ENCODE assay signal across 16 cellular contexts in the genomic region with DNA sequence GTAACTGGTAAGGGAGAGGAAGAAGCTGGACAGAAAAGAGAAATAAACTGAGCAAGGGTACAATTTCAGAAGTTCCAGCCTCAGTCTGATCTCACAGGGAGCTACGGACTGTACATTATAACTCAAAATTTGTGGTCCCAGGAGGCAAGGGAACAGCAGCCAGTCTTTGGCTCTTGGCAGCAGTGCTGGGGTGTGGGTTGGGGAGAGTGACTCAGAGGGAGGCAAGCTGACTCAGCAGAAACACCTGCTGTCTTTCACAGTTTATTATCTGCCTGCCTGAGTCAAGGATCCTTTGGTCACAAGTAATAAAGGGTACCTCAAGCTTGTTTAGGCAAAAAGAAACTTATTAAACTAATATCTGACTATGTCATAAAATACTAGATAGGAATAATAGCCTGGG.
DNase-seq lines count a peak whose midpoint lies in the region; ATAC-seq, FAIRE-seq and TF ChIP-seq lines count a peak whose summit lies in the region.
"Had no signal": no experiment of that assay in that cellular context is flagged by ENCODE, and none has a peak within 500 bp of the region (broad histone marks: within the 10 kb centered on the region; RNA-seq: fewer than 3 reads in every experiment).

No MANE protein-coding gene starts in this region.

- intact Hi-C loops in pancreas (cut with DNase I): no loop called here
- intact Hi-C loops in mucosa of descending colon (cut with DNase I, micrococcal nuclease): no loop called here
- intact Hi-C loops in left colon (cut with DNase I, micrococcal nuclease): loop anchor here in 1 of 2 donors (10.0 kb wide), 1 partner anchor 54 kb away; no protein-coding TSS in a partner anchor

- no peaks in the 10 kb centered on the region for H3K36me3 ChIP-seq in fibroblast of lung (ENCODE audit: control insufficient read depth, insufficient read depth, low read length)
- H3K36me3 ChIP-seq in pancreas: no peaks in the 10 kb centered on the region
- no peaks in the 10 kb centered on the region for H3K36me3 ChIP-seq in mucosa of descending colon (ENCODE audit: low read depth)
- H3K36me3 ChIP-seq: tibial nerve had no signal

- H3K4me1 Mint-ChIP-seq in T-helper 2 cell treated with Interferon-gamma antibody and Interleukin-4, amounts not matched to agents 5 μg/mL and 100 μg/mL, for 36 hours (ENCODE audit: low read depth): no peaks in the 10 kb centered on the region
- H3K4me1 Mint-ChIP-seq: central memory CD8-positive, alpha-beta T cell; IgD-negative memory B cell had no signal

- TF ChIP-seq CTCF in fibroblast of lung (conservative IDR thresholded peaks at IDR 0.05 in 1 of 2, IDR thresholded peaks at IDR 0.05 in 1 of 2; ENCODE audit: low read depth in 1 of 2, low read length in 2 of 2) (no peak), pancreas (IDR thresholded peaks at IDR 0.05) (no peak), mucosa of descending colon (IDR thresholded peaks at IDR 0.05) (no peak)

- H3K4me1 ChIP-seq in fibroblast of lung (ENCODE audit: control insufficient read depth, extremely low read depth, insufficient read depth, low read length): no peaks in the 10 kb centered on the region
- H3K4me1 ChIP-seq in pancreas: no peaks in the 10 kb centered on the region
- H3K4me1 ChIP-seq in mucosa of descending colon (ENCODE audit: low read depth): no peaks in the 10 kb centered on the region
- H3K4me1 ChIP-seq: tibial nerve had no signal

- H3K27ac Mint-ChIP-seq in T-helper 2 cell treated with Interferon-gamma antibody and Interleukin-4, amounts not matched to agents 5 μg/mL and 100 μg/mL, for 36 hours: no peak overlapping the region
- H3K27ac Mint-ChIP-seq: activated T-helper 1 cell treated with anti-CD3 and anti-CD28 coated beads, Interleukin-12 subunit alpha, Interleukin-12 subunit beta, Interleukin-2, Interleukin-4 antibody, amounts not matched to agents 30 ng/mL and 10 ng/mL and 1 ng/mL, durations not matched to agents 14 hours and 24 hours and 36 hours; IgD-negative memory B cell had no signal

- H3K27me3 ChIP-seq in fibroblast of lung (ENCODE audit: control insufficient read depth, insufficient read depth, low read length) (no peaks in the 10 kb centered on the region), pancreas (no peaks in the 10 kb centered on the region)
- H3K27me3 ChIP-seq: tibial nerve had no signal

- H3K27ac ChIP-seq in fibroblast of lung (ENCODE audit: insufficient read depth, low read length) (no peak overlapping the region), pancreas (no peak overlapping the region)
- H3K27ac ChIP-seq: tibial nerve had no signal

- no peak for FAIRE-seq in pancreas (lab: Jason Lieb, UNC)
- FAIRE-seq: D721Med had no signal

- no peaks in the 10 kb centered on the region for H3K79me2 ChIP-seq in fibroblast of lung (ENCODE audit: control insufficient read depth, insufficient read depth, low read length)

- H3K9ac ChIP-seq in fibroblast of lung (ENCODE audit: insufficient read depth, low read length): no peak overlapping the region

- no peaks in the 10 kb centered on the region for H3K27me3 Mint-ChIP-seq in T-helper 2 cell treated with Interferon-gamma antibody and Interleukin-4, amounts not matched to agents 5 μg/mL and 100 μg/mL, for 36 hours (ENCODE audit: low read depth)
- H3K27me3 Mint-ChIP-seq: central memory CD8-positive, alpha-beta T cell; IgD-negative memory B cell had no signal

- ATAC-seq in pancreas: peak; percentile 47 to 74 (median 66)
- no peak for ATAC-seq in mucosa of descending colon
- no peak for ATAC-seq in left colon
- ATAC-seq in GM18867 (IDR thresholded peaks at IDR 0.05; ENCODE audit: unreplicated experiment): no peak

- H3K36me3 Mint-ChIP-seq in T-helper 2 cell treated with Interferon-gamma antibody and Interleukin-4, amounts not matched to agents 5 μg/mL and 100 μg/mL, for 36 hours (ENCODE audit: low read depth): no peaks in the 10 kb centered on the region
- H3K36me3 Mint-ChIP-seq: IgD-negative memory B cell had no signal

- peak overlapping the region; percentile 35 for H3K4me2 ChIP-seq in fibroblast of lung (ENCODE audit: extremely low read depth, insufficient read depth, low read length)

- DNase-seq in GM03348 (ENCODE audit: low spot score) (peak; percentile 7), NCI-H1694 treated with DMSO at 0.1 percent for 48 hours (lab: John Stamatoyannopoulos, UW) (peak; percentile 32), fibroblast of lung (ENCODE audit: low read depth in 2 of 2) (peak; percentile 69 to 73), pancreas (peak in 1 of 6 donors; percentile 9), mucosa of descending colon (no peak), left colon (no peak)
- no peak for DNase-seq in T-helper 2 cell treated with Interferon-gamma antibody and Interleukin-4, amounts not matched to agents 5 μg/mL and 100 μg/mL, for 36 hours (ENCODE audit: low spot score)
- DNase-seq: activated CD4-positive, CD25-positive, alpha-beta regulatory T cell; foreskin melanocyte; NCI-H2171 treated with DMSO at 0.1 percent for 48 hours had no signal

- no peaks in the 10 kb centered on the region for H4K20me1 ChIP-seq in fibroblast of lung (ENCODE audit: control insufficient read depth, extremely low read depth, insufficient read depth, low read length)

- no peak overlapping the region for H3K4me3 ChIP-seq in fibroblast of lung (replicated peaks in 1 of 4; ENCODE audit: control extremely low read depth in 1 of 4, insufficient read depth in 1 of 4, low read depth in 3 of 4, low read length in 4 of 4)
- no peak overlapping the region for H3K4me3 ChIP-seq in pancreas
- no peak overlapping the region for H3K4me3 ChIP-seq in mucosa of descending colon
- H3K4me3 ChIP-seq: tibial nerve had no signal

- H3K9me3 ChIP-seq in fibroblast of lung (ENCODE audit: control insufficient read depth, insufficient read depth, low read depth, low read length) (no peaks in the 10 kb centered on the region), pancreas (no peaks in the 10 kb centered on the region), mucosa of descending colon (peaks cover 11% of the 10 kb centered on the region)
- H3K9me3 ChIP-seq: tibial nerve had no signal

- 28 to 55% methylated on average over 1 of the region's 1 CpG for WGBS in pancreas, 2 donors

- H2AFZ ChIP-seq in fibroblast of lung (ENCODE audit: low read length): no peak overlapping the region

- peaks cover 23% of the 10 kb centered on the region for H3K9me3 Mint-ChIP-seq in T-helper 2 cell treated with Interferon-gamma antibody and Interleukin-4, amounts not matched to agents 5 μg/mL and 100 μg/mL, for 36 hours

- no peak overlapping the region for H3K4me3 Mint-ChIP-seq in T-helper 2 cell treated with Interferon-gamma antibody and Interleukin-4, amounts not matched to agents 5 μg/mL and 100 μg/mL, for 36 hours
- H3K4me3 Mint-ChIP-seq: activated T-helper 1 cell treated with anti-CD3 and anti-CD28 coated beads, Interleukin-12 subunit alpha, Interleukin-12 subunit beta, Interleukin-2, Interleukin-4 antibody, amounts not matched to agents 30 ng/mL and 10 ng/mL and 1 ng/mL, durations not matched to agents 14 hours and 24 hours and 36 hours; central memory CD8-positive, alpha-beta T cell; IgD-negative memory B cell had no signal

Comparison
In these comparisons a context has a peak if more than half of its experiments do, and no peak if none do; other contexts are left out.
1. DNase-seq: peak in GM03348 (single experiment), NCI-H1694 treated with DMSO at 0.1 percent for 48 hours (single experiment) and fibroblast of lung (2 of 2); none in mucosa of descending colon (0 of 3), left colon (0 of 2) and T-helper 2 cell treated with Interferon-gamma antibody and Interleukin-4, amounts not matched to agents 5 μg/mL and 100 μg/mL, for 36 hours (single experiment).
2. ATAC-seq: peak in pancreas (4 of 4); none in mucosa of descending colon (single experiment), left colon (single experiment) and GM18867 (single experiment).